ENCODE assay signal across 13 cellular contexts in the genomic region with DNA sequence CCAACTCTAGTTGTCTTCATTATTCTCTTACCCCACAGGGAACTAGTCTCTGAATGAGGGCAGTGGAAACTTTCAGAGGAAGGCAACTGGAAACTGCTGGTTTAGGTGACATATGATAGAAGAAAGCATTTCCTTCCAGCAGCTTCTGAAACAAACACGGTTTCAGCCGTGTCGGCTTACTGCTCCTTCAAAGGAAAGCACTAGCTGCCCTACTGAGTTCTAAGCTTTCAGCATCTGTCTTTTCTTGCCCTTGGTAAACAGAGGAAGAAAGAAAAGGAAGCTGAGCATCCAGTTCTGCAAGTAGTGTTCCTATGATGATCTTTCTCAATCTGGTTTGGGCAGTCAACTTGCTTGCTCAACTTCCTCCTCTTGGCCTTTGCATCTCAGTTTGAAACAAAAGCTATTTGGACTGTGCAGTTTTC.
A peak's percentile ranks its signal among the peaks of the same experiment; 100 is the strongest.
DNase-seq lines count a peak whose midpoint lies in the region; ATAC-seq and TF ChIP-seq lines count a peak whose summit lies in the region.
"Had no signal": no experiment of that assay in that cellular context is flagged by ENCODE, and none has a peak within 500 bp of the region (broad histone marks: within the 10 kb centered on the region; RNA-seq: fewer than 3 reads in every experiment).

No MANE protein-coding gene starts in this region.

- in situ Hi-C loops in ACHN (cut with HindIII; ENCODE audit: low pct_ligation_motif_present, low pct_unique_long_range_greater_than_20kb, low sequenced_read_pairs), result no loop called here

- no peaks in the 10 kb centered on the region for H3K4me1 ChIP-seq in right atrium auricular region

- no peak overlapping the region for H3K4me3 ChIP-seq in right atrium auricular region

- no peak overlapping the region for H3K4me3 Mint-ChIP-seq in WTC11
- peak overlapping the region; percentile 9 to 64 (median 41) for H3K4me3 Mint-ChIP-seq in immature natural killer cell
- peak overlapping the region; percentile 32 for H3K4me3 Mint-ChIP-seq in type B pancreatic cell
- H3K4me3 Mint-ChIP-seq: endodermal cell had no signal

- H3K9me3 ChIP-seq in right atrium auricular region, result no peaks in the 10 kb centered on the region
- H3K9me3 ChIP-seq: BE2C had no signal

- H3K9me3 Mint-ChIP-seq in WTC11 (no peaks in the 10 kb centered on the region), immature natural killer cell (no peaks in the 10 kb centered on the region), type B pancreatic cell (no peaks in the 10 kb centered on the region)
- H3K9me3 Mint-ChIP-seq: endodermal cell had no signal

- H3K4me1 Mint-ChIP-seq in WTC11 (peaks cover 25% of the 10 kb centered on the region), immature natural killer cell (peaks cover 25 to 32% of the 10 kb centered on the region in 2 donors), type B pancreatic cell (ENCODE audit: unreplicated experiment) (peaks cover 36% of the 10 kb centered on the region)

- H3K27me3 ChIP-seq in right atrium auricular region, result no peaks in the 10 kb centered on the region
- H3K27me3 ChIP-seq: BE2C had no signal

- intact Hi-C loops in Right ventricle myocardium inferior (cut with DNase I), result no loop called here

- DNase-seq in Right ventricle myocardium inferior (ENCODE audit: missing footprints) (no peak), right atrium auricular region (ENCODE audit: low spot score) (no peak), WTC11 (ENCODE audit: low spot score) (no peak), immature natural killer cell (peak; percentile 2 to 31 (median 16)), type B pancreatic cell (ENCODE audit: extremely low spot score, unreplicated experiment) (no peak), amniotic stem cell (lab: John Stamatoyannopoulos, UW) (no peak), ACHN (no peak)
- DNase-seq in activated CD4-positive, CD25-positive, alpha-beta regulatory T cell treated with anti-CD3 and anti-CD28 coated beads, Interleukin-2, amount 50 U/mL, for 72 hours, result no peak
- DNase-seq: activated CD8-positive, alpha-beta memory T cell treated with anti-CD3 and anti-CD28 coated beads for 24 hours; BE2C; endodermal cell; mesenchymal stem cell; NCI-H526 treated with DMSO at 0.1 percent for 48 hours had no signal

- peak overlapping the region; percentile 51; the same call in 1 of the 2 replicates for H3K27ac Mint-ChIP-seq in WTC11
- H3K27ac Mint-ChIP-seq in immature natural killer cell, result peak overlapping the region; percentile 63 to 93 (median 82)
- peak overlapping the region; percentile 61 for H3K27ac Mint-ChIP-seq in type B pancreatic cell
- H3K27ac Mint-ChIP-seq: endodermal cell had no signal

- H3K27me3 Mint-ChIP-seq in WTC11 (ENCODE audit: low read depth), result no peaks in the 10 kb centered on the region; the same call in 1 of the 2 replicates
- H3K27me3 Mint-ChIP-seq in immature natural killer cell (ENCODE audit: low read depth in 3 of 3), result peaks cover 0 to 4% (median 0%) of the 10 kb centered on the region in 3 donors
- H3K27me3 Mint-ChIP-seq in type B pancreatic cell, result no peaks in the 10 kb centered on the region

- CTCF ChIA-PET in WTC11 (lab: Charles Lee), result interaction anchor here (1.2 kb wide), 1 partner anchor 203 kb away, joined by 4 read pairs; no protein-coding TSS in a partner anchor

- H3K36me3 Mint-ChIP-seq in WTC11 (no peaks in the 10 kb centered on the region), immature natural killer cell (no peaks in the 10 kb centered on the region), type B pancreatic cell (no peaks in the 10 kb centered on the region)

- no peaks in the 10 kb centered on the region for H3K36me3 ChIP-seq in right atrium auricular region
- H3K36me3 ChIP-seq: BE2C had no signal

- H3K27ac ChIP-seq in right atrium auricular region, result no peak overlapping the region

- POLR2A ChIA-PET in WTC11 (lab: Charles Lee), result interaction anchor here (0.9 kb wide), 1 partner anchor 20 kb away, joined by 3 read pairs; no protein-coding TSS in a partner anchor

- ATAC-seq in Right ventricle myocardium inferior (peak; percentile 44), WTC11 (peak; percentile 44)

- no peak for TF ChIP-seq CTCF in right atrium auricular region (IDR thresholded peaks at IDR 0.05)
- TF ChIP-seq CTCF in WTC11 (IDR thresholded peaks at IDR 0.05), result no peak
- TF ChIP-seq CTCF in type B pancreatic cell (conservative IDR thresholded peaks at IDR 0.05), result no peak

TF ChIP-seq in WTC11, 78 proteins besides CTCF, POLR2A, EP300 and RAD21:
- TF ChIP-seq NFATC4 (CRISPR knock-in tag; IDR thresholded peaks at IDR 0.05) (no peak), TCF7 (CRISPR knock-in tag; IDR thresholded peaks at IDR 0.05; ENCODE audit: low read depth) (no peak), PRRX2 (CRISPR knock-in tag; IDR thresholded peaks at IDR 0.05) (no peak), FOXK1 (CRISPR knock-in tag; IDR thresholded peaks at IDR 0.05) (no peak)
- TF ChIP-seq, protein P1, sequence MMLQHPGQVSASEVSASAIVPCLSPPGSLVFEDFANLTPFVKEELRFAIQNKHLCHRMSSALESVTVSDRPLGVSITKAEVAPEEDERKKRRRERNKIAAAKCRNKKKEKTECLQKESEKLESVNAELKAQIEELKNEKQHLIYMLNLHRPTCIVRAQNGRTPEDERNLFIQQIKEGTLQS (CRISPR knock-in tag; conservative IDR thresholded peaks at IDR 0.05), result no peak

Comparison
In these comparisons a context has a peak if more than half of its experiments do, and no peak if none do; other contexts are left out.
1. DNase-seq: peak in immature natural killer cell (3 of 3); none in Right ventricle myocardium inferior (single experiment), right atrium auricular region (single experiment), WTC11 (single experiment), type B pancreatic cell (single experiment), activated CD4-positive, CD25-positive, alpha-beta regulatory T cell treated with anti-CD3 and anti-CD28 coated beads, Interleukin-2, amount 50 U/mL, for 72 hours (single experiment), amniotic stem cell (single experiment) and ACHN (single experiment).
2. Peak in every context shown above with its lines, with median percentiles within 50 percentile points of each other: H3K27ac Mint-ChIP-seq.